Comparison of ENCODE assay signal across 21 cellular contexts in the genomic region with DNA sequence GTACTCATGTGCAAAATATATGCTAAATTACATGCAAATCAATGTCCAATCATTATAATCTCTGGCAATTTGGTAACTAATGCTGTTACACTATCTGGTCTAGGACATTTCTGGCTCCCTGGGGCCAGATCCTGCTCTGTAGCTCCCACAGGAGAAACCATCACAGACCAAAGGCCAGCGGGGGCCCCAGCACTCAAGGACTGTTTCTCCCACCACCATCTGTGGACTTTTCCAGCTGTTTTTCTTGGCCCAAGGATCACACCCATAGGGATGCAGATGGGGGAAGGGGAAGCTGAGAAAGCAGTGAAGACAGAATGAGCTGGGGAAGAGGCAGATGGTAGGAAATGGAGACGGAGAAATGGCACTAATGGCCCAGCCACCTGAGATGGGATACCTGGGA. TPM values are rescaled to one million over a fixed set of nuclear protein-coding genes. Genes with fewer than 3 reads are reported as not detected.
DNase-seq lines count a peak whose midpoint lies in the region; ATAC-seq and TF ChIP-seq lines count a peak whose summit lies in the region.
"Had no signal": no experiment of that assay in that cellular context is flagged by ENCODE, and none has a peak within 500 bp of the region (broad histone marks: within the 10 kb centered on the region; RNA-seq: fewer than 3 reads in every experiment).

HIGD1B (plus strand) TSS at position 303 of the 400 bp plus-strand sequence. CDS start 270 bp downstream, outside the sequence.

- H3K4me1 Mint-ChIP-seq in activated T-helper 17 cell treated with anti-CD3 and anti-CD28 coated beads, Interleukin-2, amount 50 U/mL, for 72 hours, result no peaks in the 10 kb centered on the region
- H3K4me1 Mint-ChIP-seq: activated naive CD8-positive, alpha-beta T cell treated with anti-CD3 and anti-CD28 coated beads, Interleukin-2, amount 10 ng/mL, durations not matched to agents 7 days and 5 days had no signal

- POLR2A ChIA-PET in HEK293 (lab: Yijun Ruan, JAX), result no interaction called here

- no peaks in the 10 kb centered on the region for H3K27me3 ChIP-seq in left ventricle myocardium inferior (ENCODE audit: low read depth)
- no peaks in the 10 kb centered on the region for H3K27me3 ChIP-seq in rectal smooth muscle tissue (ENCODE audit: control insufficient read depth, insufficient read depth, low read length)
- H3K27me3 ChIP-seq: breast epithelium had no signal

- H3K27ac ChIP-seq in HEK293 (ENCODE audit: extremely low read depth, low read depth, low read length), result no peak within 1 kb of the TSS
- peak within 1 kb of the TSS; percentile 79 for H3K27ac ChIP-seq in left ventricle myocardium inferior (replicated peaks)
- H3K27ac ChIP-seq in rectal smooth muscle tissue (ENCODE audit: low read depth, low read length), result no peak within 1 kb of the TSS

- H3K9ac ChIP-seq in rectal smooth muscle tissue (ENCODE audit: low read length), result peak within 1 kb of the TSS; percentile 21

- no peaks in the 10 kb centered on the region for H3K9me3 Mint-ChIP-seq in activated T-helper 17 cell treated with anti-CD3 and anti-CD28 coated beads, Interleukin-2, amount 50 U/mL, for 72 hours
- H3K9me3 Mint-ChIP-seq: activated naive CD8-positive, alpha-beta T cell treated with anti-CD3 and anti-CD28 coated beads, Interleukin-2, amount 10 ng/mL, durations not matched to agents 7 days and 5 days had no signal

- H3K4me3 ChIP-seq in HEK293 (ENCODE audit: low read depth, low read length), result no peak within 1 kb of the TSS
- H3K4me3 ChIP-seq in left ventricle myocardium inferior, result peak within 1 kb of the TSS; percentile 56
- no peak within 1 kb of the TSS for H3K4me3 ChIP-seq in rectal smooth muscle tissue (ENCODE audit: low read length)
- H3K4me3 ChIP-seq: breast epithelium, mucosa of descending colon had no signal

- TF ChIP-seq CTCF in HEK293 (tag by site-specific recombination; IDR thresholded peaks at IDR 0.05) (no peak), left ventricle myocardium inferior (IDR thresholded peaks at IDR 0.05; ENCODE audit: borderline replicate concordance) (no peak)

- H3K4me1 ChIP-seq in HEK293 (ENCODE audit: control insufficient read depth, insufficient read depth, low read length), result peaks cover 3% of the 10 kb centered on the region; the same call in 1 of the 2 replicates
- H3K4me1 ChIP-seq in left ventricle myocardium inferior, result peaks cover 9% of the 10 kb centered on the region
- H3K4me1 ChIP-seq in rectal smooth muscle tissue (ENCODE audit: control insufficient read depth, insufficient read depth, low read length), result peaks cover 21% of the 10 kb centered on the region
- H3K4me1 ChIP-seq: breast epithelium had no signal

- H3K27me3 Mint-ChIP-seq in activated T-helper 17 cell treated with anti-CD3 and anti-CD28 coated beads, Interleukin-2, amount 50 U/mL, for 72 hours, result no peaks in the 10 kb centered on the region
- H3K27me3 Mint-ChIP-seq: activated naive CD8-positive, alpha-beta T cell treated with anti-CD3 and anti-CD28 coated beads, Interleukin-2, amount 10 ng/mL, durations not matched to agents 7 days and 5 days had no signal

- CTCF ChIA-PET in HEK293 (lab: Yijun Ruan, JAX), result interaction anchor here (1.0 to 8.0 kb wide), 4 partner anchors 9 to 72 kb away, joined by 3 to 56 read pairs (median 4); no protein-coding TSS in a partner anchor

- H3K36me3 Mint-ChIP-seq in activated T-helper 17 cell treated with anti-CD3 and anti-CD28 coated beads, Interleukin-2, amount 50 U/mL, for 72 hours (ENCODE audit: low read depth), result peaks cover 29% of the 10 kb centered on the region

- H3K27ac Mint-ChIP-seq in activated T-helper 17 cell treated with anti-CD3 and anti-CD28 coated beads, Interleukin-2, amount 50 U/mL, for 72 hours, result peak within 1 kb of the TSS; percentile 38
- H3K27ac Mint-ChIP-seq: activated naive CD8-positive, alpha-beta T cell treated with anti-CD3 and anti-CD28 coated beads, Interleukin-2, amount 10 ng/mL, durations not matched to agents 7 days and 5 days had no signal

- intact Hi-C loops in left ventricle myocardium inferior (cut with micrococcal nuclease), result no loop called here
- intact Hi-C loops in left colon (cut with DNase I, micrococcal nuclease), result no loop called here

- H3K9me3 ChIP-seq in HEK293 (ENCODE audit: control insufficient read depth, insufficient read depth, low read depth, low read length) (no peaks in the 10 kb centered on the region), left ventricle myocardium inferior (replicated peaks) (no peaks in the 10 kb centered on the region)
- H3K9me3 ChIP-seq: breast epithelium, mucosa of descending colon had no signal

- DNase-seq in left ventricle myocardium inferior (peak; percentile 50), SIG-M5 treated with dmso at 0.1 percent for 504 hours (lab: John Stamatoyannopoulos, UW; ENCODE audit: unreplicated experiment) (no peak), left colon (no peak)
- DNase-seq: activated naive CD8-positive, alpha-beta T cell treated with anti-CD3 and anti-CD28 coated beads, Interleukin-2, amount 10 ng/mL, durations not matched to agents 7 days and 5 days; activated T-cell treated with anti-CD3 and anti-CD28 coated beads for 4 hours; Calu3; Kasumi-1; mucosa of descending colon; NCI-H1092 treated with DMSO at 0.1 percent for 48 hours; NCI-H2029 treated with DMSO at 0.1 percent for 48 hours; NCI-H446 treated with DMSO at 0.1 percent for 48 hours; RPMI8226; stimulated activated naive CD4-positive, alpha-beta T cell treated with Interleukin-2 at 50 U/mL for 16 hours; trophoblast cell had no signal

- no peak for ATAC-seq in activated T-helper 17 cell treated with anti-CD3 and anti-CD28 coated beads, Interleukin-2, amount 50 U/mL, for 72 hours (replicated peaks)
- ATAC-seq in GM18517 (IDR thresholded peaks at IDR 0.05; ENCODE audit: unreplicated experiment) (no peak), left colon (no peak)
- ATAC-seq: mucosa of descending colon had no signal

- no peak within 1 kb of the TSS for H3K4me3 Mint-ChIP-seq in activated T-helper 17 cell treated with anti-CD3 and anti-CD28 coated beads, Interleukin-2, amount 50 U/mL, for 72 hours
- H3K4me3 Mint-ChIP-seq: activated naive CD8-positive, alpha-beta T cell treated with anti-CD3 and anti-CD28 coated beads, Interleukin-2, amount 10 ng/mL, durations not matched to agents 7 days and 5 days had no signal

- H3K36me3 ChIP-seq in HEK293 (ENCODE audit: control insufficient read depth in 2 of 2, insufficient read depth in 1 of 2, low read length in 2 of 2), result peaks cover 18 to 32% of the 10 kb centered on the region in 2 experiments
- H3K36me3 ChIP-seq in left ventricle myocardium inferior, result peaks cover 29% of the 10 kb centered on the region
- peaks cover 11% of the 10 kb centered on the region for H3K36me3 ChIP-seq in rectal smooth muscle tissue (ENCODE audit: control insufficient read depth, insufficient read depth, low read length)
- H3K36me3 ChIP-seq: breast epithelium had no signal

TF ChIP-seq in HEK293, 187 proteins besides CTCF, POLR2A, EP300 and RAD21:
- TF ChIP-seq, protein P1, sequence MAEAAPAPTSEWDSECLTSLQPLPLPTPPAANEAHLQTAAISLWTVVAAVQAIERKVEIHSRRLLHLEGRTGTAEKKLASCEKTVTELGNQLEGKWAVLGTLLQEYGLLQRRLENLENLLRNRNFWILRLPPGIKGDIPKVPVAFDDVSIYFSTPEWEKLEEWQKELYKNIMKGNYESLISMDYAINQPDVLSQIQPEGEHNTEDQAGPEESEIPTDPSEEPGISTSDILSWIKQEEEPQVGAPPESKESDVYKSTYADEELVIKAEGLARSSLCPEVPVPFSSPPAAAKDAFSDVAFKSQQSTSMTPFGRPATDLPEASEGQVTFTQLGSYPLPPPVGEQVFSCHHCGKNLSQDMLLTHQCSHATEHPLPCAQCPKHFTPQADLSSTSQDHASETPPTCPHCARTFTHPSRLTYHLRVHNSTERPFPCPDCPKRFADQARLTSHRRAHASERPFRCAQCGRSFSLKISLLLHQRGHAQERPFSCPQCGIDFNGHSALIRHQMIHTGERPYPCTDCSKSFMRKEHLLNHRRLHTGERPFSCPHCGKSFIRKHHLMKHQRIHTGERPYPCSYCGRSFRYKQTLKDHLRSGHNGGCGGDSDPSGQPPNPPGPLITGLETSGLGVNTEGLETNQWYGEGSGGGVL (tag by site-specific recombination; IDR thresholded peaks at IDR 0.05), result no peak
- TF ChIP-seq ZNF416 (tag by site-specific recombination; IDR thresholded peaks at IDR 0.05) (no peak), BCL11B (tag by site-specific recombination; IDR thresholded peaks at IDR 0.05; ENCODE audit: low read depth) (no peak), ZNF10 (tag by site-specific recombination; IDR thresholded peaks at IDR 0.05) (no peak), ZNF747 (tag by site-specific recombination; IDR thresholded peaks at IDR 0.05) (no peak)
- TF ChIP-seq, protein P2, sequence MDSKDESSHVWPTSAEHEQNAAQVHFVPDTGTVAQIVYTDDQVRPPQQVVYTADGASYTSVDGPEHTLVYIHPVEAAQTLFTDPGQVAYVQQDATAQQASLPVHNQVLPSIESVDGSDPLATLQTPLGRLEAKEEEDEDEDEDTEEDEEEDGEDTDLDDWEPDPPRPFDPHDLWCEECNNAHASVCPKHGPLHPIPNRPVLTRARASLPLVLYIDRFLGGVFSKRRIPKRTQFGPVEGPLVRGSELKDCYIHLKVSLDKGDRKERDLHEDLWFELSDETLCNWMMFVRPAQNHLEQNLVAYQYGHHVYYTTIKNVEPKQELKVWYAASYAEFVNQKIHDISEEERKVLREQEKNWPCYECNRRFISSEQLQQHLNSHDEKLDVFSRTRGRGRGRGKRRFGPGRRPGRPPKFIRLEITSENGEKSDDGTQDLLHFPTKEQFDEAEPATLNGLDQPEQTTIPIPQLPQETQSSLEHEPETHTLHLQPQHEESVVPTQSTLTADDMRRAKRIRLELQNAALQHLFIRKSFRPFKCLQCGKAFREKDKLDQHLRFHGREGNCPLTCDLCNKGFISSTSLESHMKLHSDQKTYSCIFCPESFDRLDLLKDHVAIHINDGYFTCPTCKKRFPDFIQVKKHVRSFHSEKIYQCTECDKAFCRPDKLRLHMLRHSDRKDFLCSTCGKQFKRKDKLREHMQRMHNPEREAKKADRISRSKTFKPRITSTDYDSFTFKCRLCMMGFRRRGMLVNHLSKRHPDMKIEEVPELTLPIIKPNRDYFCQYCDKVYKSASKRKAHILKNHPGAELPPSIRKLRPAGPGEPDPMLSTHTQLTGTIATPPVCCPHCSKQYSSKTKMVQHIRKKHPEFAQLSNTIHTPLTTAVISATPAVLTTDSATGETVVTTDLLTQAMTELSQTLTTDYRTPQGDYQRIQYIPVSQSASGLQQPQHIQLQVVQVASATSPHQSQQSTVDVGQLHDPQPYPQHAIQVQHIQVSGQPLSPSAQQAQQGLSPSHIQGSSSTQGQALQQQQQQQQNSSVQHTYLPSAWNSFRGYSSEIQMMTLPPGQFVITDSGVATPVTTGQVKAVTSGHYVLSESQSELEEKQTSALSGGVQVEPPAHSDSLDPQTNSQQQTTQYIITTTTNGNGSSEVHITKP (tag by site-specific recombination; IDR thresholded peaks at IDR 0.05), result peak; percentile 61; the same call in 1 of the 2 replicates

RNA-seq across cellular contexts. Expression of gene HIGD1B, which starts in this region (rescaled TPM):
- not detected for total RNA-seq in activated T-helper 17 cell treated with anti-CD3 and anti-CD28 coated beads, Interleukin-2, amount 50 U/mL, for 72 hours
- total RNA-seq in left ventricle myocardium inferior (18.3 TPM), left colon (1 to 10 TPM in 1 of 2 donors, not detected in 1; 1.3 TPM)
- total RNA-seq: activated naive CD8-positive, alpha-beta T cell treated with anti-CD3 and anti-CD28 coated beads, Interleukin-2, amount 10 ng/mL, durations not matched to agents 7 days and 5 days; Calu3; H1; HT1080 had no signal
